15 cellular contexts compared by ENCODE assay signal in genomic region chr17:77191266-77191665, GRCh38.
"Had no signal": no experiment of that assay in that cellular context is flagged by ENCODE, and none has a peak within 500 bp of the region (broad histone marks: within the 10 kb centered on the region; RNA-seq: fewer than 3 reads in every experiment).

No MANE protein-coding gene starts in this region.

- DNase-seq: activated CD4-positive, alpha-beta memory T cell treated with anti-CD3 and anti-CD28 coated beads, Interleukin-2, amount 10 ng/mL, durations not matched to agents 7 days and 5 days; activated CD4-positive, alpha-beta T cell treated with anti-CD3 and anti-CD28 coated beads for 4 hours; activated gamma-delta T cell treated with Interleukin-2 at 50 U/mL for 16 hours; activated T-cell treated with anti-CD3 and anti-CD28 coated beads, Interleukin-2, amount 50 U/mL, for 4 hours; aorta; esophagus squamous epithelium; hippocampal formation; mammary epithelial cell; ovary; right lobe of liver; stimulated activated naive CD8-positive, alpha-beta T cell treated with anti-CD3 and anti-CD28 coated beads, Interleukin-15, amount 100 ng/mL, for 72 hours; WERI-Rb-1 had no signal

- ATAC-seq: activated T-cell treated with anti-CD3 and anti-CD28 coated beads, Interleukin-2, amount 50 U/mL, for 4 hours; left lobe of liver; right lobe of liver; stimulated activated naive CD8-positive, alpha-beta T cell treated with anti-CD3 and anti-CD28 coated beads, Interleukin-15, amount 100 ng/mL, for 72 hours had no signal

- H3K27ac ChIP-seq: breast epithelium, esophagus squamous epithelium, ovary, right lobe of liver, WERI-Rb-1 had no signal

- H3K4me1 ChIP-seq: breast epithelium, right lobe of liver had no signal

- H3K27me3 ChIP-seq: breast epithelium, esophagus squamous epithelium, ovary, right lobe of liver had no signal

- H3K4me3 ChIP-seq: breast epithelium, esophagus squamous epithelium, ovary, right lobe of liver, smooth muscle cell had no signal

- H3K9me3 ChIP-seq: breast epithelium, esophagus squamous epithelium, ovary, right lobe of liver had no signal

- H3K36me3 ChIP-seq: ovary had no signal
